Comparison of ENCODE assay signal across 11 cellular contexts in genomic region chr3:175526191-175526590, GRCh38.
DNase-seq lines count a peak whose midpoint lies in the region; ATAC-seq and TF ChIP-seq lines count a peak whose summit lies in the region.
"Had no signal": no experiment of that assay in that cellular context is flagged by ENCODE, and none has a peak within 500 bp of the region (broad histone marks: within the 10 kb centered on the region; RNA-seq: fewer than 3 reads in every experiment).

No MANE protein-coding gene starts in this region.

- ATAC-seq in right lobe of liver, result peak in 2 of 4 donors; percentile 11 to 24
- ATAC-seq: activated T-cell treated with anti-CD3 and anti-CD28 coated beads, Interleukin-2, amount 50 U/mL, for 4 hours had no signal

- WGBS in mammary epithelial cell (ENCODE audit: low coverage, missing lambda C conversion rate), result 55% methylated on average over 2 of the region's 2 CpGs
- WGBS in right lobe of liver (ENCODE audit: insufficient coverage, low coverage, low lambda C conversion rate, missing lambda C conversion rate), result 30% methylated on average over 2 of the region's 2 CpGs
- WGBS in thymus, result 91% methylated on average over 2 of the region's 2 CpGs

- CTCF ChIA-PET in mammary epithelial cell (lab: Charles Lee; ENCODE audit: low non-redundant PET), result no interaction called here

- peaks cover 12% of the 10 kb centered on the region for H3K4me1 ChIP-seq in HUES6 (ENCODE audit: control insufficient read depth, insufficient read depth, low read length)
- H3K4me1 ChIP-seq in mammary epithelial cell (ENCODE audit: insufficient read depth, low read length), result no peaks in the 10 kb centered on the region
- H3K4me1 ChIP-seq in right lobe of liver, result peaks cover 0 to 4% (median 0%) of the 10 kb centered on the region in 4 donors
- no peaks in the 10 kb centered on the region for H3K4me1 ChIP-seq in thymus (ENCODE audit: control insufficient read depth, insufficient read depth, low read length)

- dilution Hi-C loops in mammary epithelial cell (cut with HindIII; ENCODE audit: low sequenced_read_pairs), result no loop called here

- H3K79me2 ChIP-seq in mammary epithelial cell (ENCODE audit: insufficient read depth, low read length), result no peaks in the 10 kb centered on the region

- BruUV-seq in mammary epithelial cell (replicated peaks; lab: Mats Ljungman, UMichigan), result no TSS peak

- H3K9me3 ChIP-seq in HUES6 (ENCODE audit: control insufficient read depth, insufficient read depth, low read depth, low read length) (no peaks in the 10 kb centered on the region), mammary epithelial cell (replicated peaks; ENCODE audit: insufficient read depth, low read length) (no peaks in the 10 kb centered on the region), right lobe of liver (no peaks in the 10 kb centered on the region), thymus (ENCODE audit: control insufficient read depth) (no peaks in the 10 kb centered on the region)

- no peak for TF ChIP-seq POLR2A in right lobe of liver (IDR thresholded peaks at IDR 0.05)

- no peak for TF ChIP-seq CTCF in mammary epithelial cell (conservative IDR thresholded peaks at IDR 0.05 in 1 of 2, IDR thresholded peaks at IDR 0.05 in 1 of 2; ENCODE audit: extremely low read depth in 1 of 2, insufficient read depth in 1 of 2, low read depth in 1 of 2, low read length in 2 of 2)
- no peak for TF ChIP-seq CTCF in right lobe of liver (IDR thresholded peaks at IDR 0.05)

- peak overlapping the region; percentile 37 for H3K4me3 ChIP-seq in HUES6 (ENCODE audit: low read depth, low read length)
- H3K4me3 ChIP-seq in mammary epithelial cell (replicated peaks in 1 of 3; ENCODE audit: insufficient read depth in 1 of 3, low read depth in 2 of 3, low read length in 3 of 3), result peak overlapping the region; percentile 30 to 63 (median 47)
- H3K4me3 ChIP-seq in right lobe of liver, result peak overlapping the region; percentile 23 to 53 (median 50)
- H3K4me3 ChIP-seq in thymus (ENCODE audit: low read length), result peak overlapping the region; percentile 38

- in situ Hi-C loops in mammary epithelial cell (cut with MboI; ENCODE audit: low sequenced_read_pairs in 2 of 2), result no loop called here

- H3K27me3 ChIP-seq in HUES6 (ENCODE audit: control insufficient read depth, insufficient read depth, low read length) (no peaks in the 10 kb centered on the region), mammary epithelial cell (ENCODE audit: insufficient read depth, low read length) (no peaks in the 10 kb centered on the region), right lobe of liver (no peaks in the 10 kb centered on the region), thymus (ENCODE audit: control insufficient read depth, insufficient read depth) (no peaks in the 10 kb centered on the region)

- H3K27ac ChIP-seq in HUES6 (ENCODE audit: low read depth, low read length) (peak overlapping the region; percentile 58; the same call in 1 of the 2 replicates), mammary epithelial cell (ENCODE audit: insufficient read depth, low read depth, low read length) (no peak overlapping the region), right lobe of liver (peak overlapping the region in 2 of 3 donors; percentile 10 to 65), thymus (ENCODE audit: low read depth) (no peak overlapping the region)

- H3K36me3 ChIP-seq in HUES6 (ENCODE audit: control insufficient read depth, insufficient read depth, low read length), result no peaks in the 10 kb centered on the region
- no peaks in the 10 kb centered on the region for H3K36me3 ChIP-seq in mammary epithelial cell (ENCODE audit: insufficient read depth, low read length)
- no peaks in the 10 kb centered on the region for H3K36me3 ChIP-seq in right lobe of liver
- no peaks in the 10 kb centered on the region for H3K36me3 ChIP-seq in thymus (ENCODE audit: control insufficient read depth, insufficient read depth)

- DNase-seq in mammary epithelial cell (no peak), right lobe of liver (no peak), DMS 273 (lab: John Stamatoyannopoulos, UW; ENCODE audit: unreplicated experiment) (no peak), NCI-H1417 treated with DMSO at 0.1 percent for 48 hours (lab: John Stamatoyannopoulos, UW) (no peak), ureter (ENCODE audit: low spot score) (no peak)
- DNase-seq: activated T-cell treated with anti-CD3 and anti-CD28 coated beads, Interleukin-2, amount 50 U/mL, for 4 hours; DND-41; effector CD4-positive, alpha-beta T cell; T-helper 9 cell had no signal

- intact Hi-C loops in mammary epithelial cell (cut with micrococcal nuclease), result no loop called here
- intact Hi-C loops in right lobe of liver (cut with DNase I), result no loop called here

- H3K9ac ChIP-seq in HUES6 (ENCODE audit: low read length), result no peak overlapping the region
- H3K9ac ChIP-seq in mammary epithelial cell (ENCODE audit: insufficient read depth, low read length), result no peak overlapping the region

- H4K20me1 ChIP-seq in mammary epithelial cell (ENCODE audit: insufficient read depth, low read length), result no peaks in the 10 kb centered on the region

- peak overlapping the region; percentile 79 for H3K4me2 ChIP-seq in mammary epithelial cell (ENCODE audit: insufficient read depth, low read depth, low read length)

- H2AFZ ChIP-seq in mammary epithelial cell (ENCODE audit: low read depth, low read length), result peak overlapping the region; percentile 80

Comparison
In these comparisons a context has a peak if more than half of its experiments do, and no peak if none do; other contexts are left out.
1. H3K27ac ChIP-seq: peak in HUES6 (single experiment) and right lobe of liver (2 of 3); none in mammary epithelial cell (single experiment) and thymus (single experiment).
2. Peak in every context shown above with its lines, with median percentiles within 50 percentile points of each other: H3K4me3 ChIP-seq.